Comparison of ENCODE assay signal across 7 cellular contexts in genomic region chr2:160421646-160422490, GRCh38.
DNase-seq lines count a peak whose midpoint lies in the region; ATAC-seq and TF ChIP-seq lines count a peak whose summit lies in the region.
"Not testable (repeated sequence)": the region's sequence is repeated elsewhere in the genome, so short reads cannot be mapped to it uniquely, and the experiment has no call there.

No MANE protein-coding gene starts in this region.

- H3K4me1 ChIP-seq in Loucy (ENCODE audit: insufficient read depth, low read length, poor library complexity, severe bottlenecking), result peaks cover 84% of the 10 kb centered on the region

- TF ChIP-seq CTCF in Loucy (conservative IDR thresholded peaks at IDR 0.05; ENCODE audit: low read length), result not testable (repeated sequence)

- not testable (repeated sequence) for H3K9me2 ChIP-seq in Loucy (replicated peaks; ENCODE audit: low read depth, low read length)

- peaks cover 29% of the 10 kb centered on the region for H3K36me3 Mint-ChIP-seq in T-helper 1 cell treated with Interleukin-12 subunit alpha and Interleukin-12 subunit beta and Interleukin-4 antibody, amounts not matched to agents 30 μg/mL and 1 μg/mL, for 36 hours (ENCODE audit: low read depth)
- H3K36me3 Mint-ChIP-seq in activated CD8-positive, alpha-beta T cell treated with anti-CD3 and anti-CD28 coated beads, Interleukin-2, amount 10 ng/mL, durations not matched to agents 7 days and 5 days (ENCODE audit: low read depth), result peaks cover 48% of the 10 kb centered on the region
- not testable (repeated sequence) for H3K36me3 Mint-ChIP-seq in activated naive CD4-positive, alpha-beta T cell treated with anti-CD3 and anti-CD28 coated beads, Interleukin-2, amount 50 U/mL, for 24 hours; effector memory CD8-positive, alpha-beta T cell (ENCODE audit: insufficient read depth)
- H3K36me3 Mint-ChIP-seq in stimulated activated effector memory CD8-positive, alpha-beta T cell treated with anti-CD3 and anti-CD28 coated beads, Interleukin-12 subunit alpha, Interleukin-12 subunit beta, amount 100 ng/mL, for 72 hours, result peaks cover 12% of the 10 kb centered on the region

- not testable (repeated sequence) for H4K20me1 ChIP-seq in Loucy (ENCODE audit: insufficient read depth, low read length, poor library complexity, severe bottlenecking)

- not testable (repeated sequence) for H3F3A ChIP-seq in Loucy (ENCODE audit: low read depth)

- H3K36me3 ChIP-seq in Loucy (ENCODE audit: insufficient read depth, low read length), result not testable (repeated sequence)

- not testable (repeated sequence) for H3K27me3 Mint-ChIP-seq in T-helper 1 cell treated with Interleukin-12 subunit alpha and Interleukin-12 subunit beta and Interleukin-4 antibody, amounts not matched to agents 30 μg/mL and 1 μg/mL, for 36 hours (ENCODE audit: low read depth); activated CD8-positive, alpha-beta T cell treated with anti-CD3 and anti-CD28 coated beads, Interleukin-2, amount 10 ng/mL, durations not matched to agents 7 days and 5 days (ENCODE audit: low read depth); activated naive CD4-positive, alpha-beta T cell treated with anti-CD3 and anti-CD28 coated beads, Interleukin-2, amount 50 U/mL, for 24 hours; effector memory CD8-positive, alpha-beta T cell

- H3K4me3 ChIP-seq in Loucy (ENCODE audit: low read length, poor library complexity, severe bottlenecking), result peak overlapping the region; percentile 67

- peak overlapping the region; percentile 62 for H3K9ac ChIP-seq in Loucy (ENCODE audit: low read depth, low read length, poor library complexity, severe bottlenecking)

- peak; percentile 61 for ATAC-seq in activated CD8-positive, alpha-beta T cell treated with anti-CD3 and anti-CD28 coated beads, Interleukin-2, amount 10 ng/mL, durations not matched to agents 7 days and 5 days
- peak; percentile 66 for ATAC-seq in effector memory CD8-positive, alpha-beta T cell (replicated peaks)
- peak; percentile 59 for ATAC-seq in stimulated activated effector memory CD8-positive, alpha-beta T cell treated with anti-CD3 and anti-CD28 coated beads, Interleukin-12 subunit alpha, Interleukin-12 subunit beta, amount 100 ng/mL, for 72 hours

- CTCF ChIA-PET in activated CD8-positive, alpha-beta T cell treated with anti-CD3 and anti-CD28 coated beads, Interleukin-2, amount 10 ng/mL, durations not matched to agents 7 days and 5 days (lab: Charles Lee), result interaction anchor here (0.7 to 2.1 kb wide), 3 partner anchors 10 to 832 kb away, joined by 3 to 7 read pairs (median 7); no protein-coding TSS in a partner anchor

- H2AFZ ChIP-seq in Loucy (ENCODE audit: low read length), result not testable (repeated sequence)

- H3K27me3 ChIP-seq in Loucy (ENCODE audit: insufficient read depth, low read length, poor library complexity, severe bottlenecking), result not testable (repeated sequence)

- peaks cover 39% of the 10 kb centered on the region for H3K79me2 ChIP-seq in Loucy (ENCODE audit: insufficient read depth, low read length)

- H3K9me3 Mint-ChIP-seq in T-helper 1 cell treated with Interleukin-12 subunit alpha and Interleukin-12 subunit beta and Interleukin-4 antibody, amounts not matched to agents 30 μg/mL and 1 μg/mL, for 36 hours; activated CD8-positive, alpha-beta T cell treated with anti-CD3 and anti-CD28 coated beads, Interleukin-2, amount 10 ng/mL, durations not matched to agents 7 days and 5 days (ENCODE audit: insufficient read depth); activated naive CD4-positive, alpha-beta T cell treated with anti-CD3 and anti-CD28 coated beads, Interleukin-2, amount 50 U/mL, for 24 hours; effector memory CD8-positive, alpha-beta T cell; stimulated activated effector memory CD8-positive, alpha-beta T cell treated with anti-CD3 and anti-CD28 coated beads, Interleukin-12 subunit alpha, Interleukin-12 subunit beta, amount 100 ng/mL, for 72 hours: not testable (repeated sequence)

- not testable (repeated sequence) for H3K9me3 ChIP-seq in Loucy (ENCODE audit: insufficient read depth, low read depth, low read length)

- H3K4me1 Mint-ChIP-seq in T-helper 1 cell treated with Interleukin-12 subunit alpha and Interleukin-12 subunit beta and Interleukin-4 antibody, amounts not matched to agents 30 μg/mL and 1 μg/mL, for 36 hours (ENCODE audit: low read depth), result peaks cover 42% of the 10 kb centered on the region
- H3K4me1 Mint-ChIP-seq in activated CD8-positive, alpha-beta T cell treated with anti-CD3 and anti-CD28 coated beads, Interleukin-2, amount 10 ng/mL, durations not matched to agents 7 days and 5 days (ENCODE audit: low read depth), result peaks cover 74% of the 10 kb centered on the region
- H3K4me1 Mint-ChIP-seq in activated naive CD4-positive, alpha-beta T cell treated with anti-CD3 and anti-CD28 coated beads, Interleukin-2, amount 50 U/mL, for 24 hours, result peaks cover 80% of the 10 kb centered on the region
- peaks cover 47 to 60% of the 10 kb centered on the region in 2 donors for H3K4me1 Mint-ChIP-seq in effector memory CD8-positive, alpha-beta T cell (ENCODE audit: low read depth in 2 of 2)
- H3K4me1 Mint-ChIP-seq in stimulated activated effector memory CD8-positive, alpha-beta T cell treated with anti-CD3 and anti-CD28 coated beads, Interleukin-12 subunit alpha, Interleukin-12 subunit beta, amount 100 ng/mL, for 72 hours, result peaks cover 67% of the 10 kb centered on the region

- H3K4me3 Mint-ChIP-seq in T-helper 1 cell treated with Interleukin-12 subunit alpha and Interleukin-12 subunit beta and Interleukin-4 antibody, amounts not matched to agents 30 μg/mL and 1 μg/mL, for 36 hours, result peak overlapping the region; percentile 44
- H3K4me3 Mint-ChIP-seq in activated CD8-positive, alpha-beta T cell treated with anti-CD3 and anti-CD28 coated beads, Interleukin-2, amount 10 ng/mL, durations not matched to agents 7 days and 5 days, result peak overlapping the region; percentile 44
- H3K4me3 Mint-ChIP-seq in activated naive CD4-positive, alpha-beta T cell treated with anti-CD3 and anti-CD28 coated beads, Interleukin-2, amount 50 U/mL, for 24 hours, result peak overlapping the region; percentile 62
- H3K4me3 Mint-ChIP-seq in effector memory CD8-positive, alpha-beta T cell, result peak overlapping the region; percentile 47 to 58
- H3K4me3 Mint-ChIP-seq in stimulated activated effector memory CD8-positive, alpha-beta T cell treated with anti-CD3 and anti-CD28 coated beads, Interleukin-12 subunit alpha, Interleukin-12 subunit beta, amount 100 ng/mL, for 72 hours, result peak overlapping the region; percentile 6

- DNase-seq in EH (ENCODE audit: low read depth), result peak; percentile 81
- DNase-seq in activated CD8-positive, alpha-beta T cell treated with anti-CD3 and anti-CD28 coated beads, Interleukin-2, amount 10 ng/mL, durations not matched to agents 7 days and 5 days, result peak; percentile 43
- DNase-seq in effector memory CD8-positive, alpha-beta T cell, result peak in 2 of 3 experiments; percentile 15 to 28
- DNase-seq in stimulated activated effector memory CD8-positive, alpha-beta T cell treated with anti-CD3 and anti-CD28 coated beads, Interleukin-12 subunit alpha, Interleukin-12 subunit beta, amount 100 ng/mL, for 72 hours (ENCODE audit: low spot score in 2 of 2), result not testable (repeated sequence)

- POLR2A ChIA-PET in activated CD8-positive, alpha-beta T cell treated with anti-CD3 and anti-CD28 coated beads, Interleukin-2, amount 10 ng/mL, durations not matched to agents 7 days and 5 days (lab: Charles Lee), result interaction anchor here (1.2 kb wide), 2 partner anchors 9 to 14 kb away, joined by 3 to 5 read pairs; no protein-coding TSS in a partner anchor

- H3K27ac Mint-ChIP-seq in T-helper 1 cell treated with Interleukin-12 subunit alpha and Interleukin-12 subunit beta and Interleukin-4 antibody, amounts not matched to agents 30 μg/mL and 1 μg/mL, for 36 hours, result peak overlapping the region; percentile 78
- H3K27ac Mint-ChIP-seq in activated CD8-positive, alpha-beta T cell treated with anti-CD3 and anti-CD28 coated beads, Interleukin-2, amount 10 ng/mL, durations not matched to agents 7 days and 5 days, result peak overlapping the region; percentile 85
- H3K27ac Mint-ChIP-seq in activated naive CD4-positive, alpha-beta T cell treated with anti-CD3 and anti-CD28 coated beads, Interleukin-2, amount 50 U/mL, for 24 hours, result peak overlapping the region; percentile 83
- peak overlapping the region; percentile 12 to 61 for H3K27ac Mint-ChIP-seq in effector memory CD8-positive, alpha-beta T cell
- peak overlapping the region; percentile 6 for H3K27ac Mint-ChIP-seq in stimulated activated effector memory CD8-positive, alpha-beta T cell treated with anti-CD3 and anti-CD28 coated beads, Interleukin-12 subunit alpha, Interleukin-12 subunit beta, amount 100 ng/mL, for 72 hours

- peak overlapping the region; percentile 73 for H3K4me2 ChIP-seq in Loucy (ENCODE audit: low read depth, low read length, poor library complexity, severe bottlenecking)

Comparison
In these comparisons a context has a peak if more than half of its experiments do, and no peak if none do; other contexts are left out.
1. H3K27ac Mint-ChIP-seq: peak in every context shown above with its lines; median percentile 85 in activated CD8-positive, alpha-beta T cell treated with anti-CD3 and anti-CD28 coated beads, Interleukin-2, amount 10 ng/mL, durations not matched to agents 7 days and 5 days; 83 in activated naive CD4-positive, alpha-beta T cell treated with anti-CD3 and anti-CD28 coated beads, Interleukin-2, amount 50 U/mL, for 24 hours; 78 in T-helper 1 cell treated with Interleukin-12 subunit alpha and Interleukin-12 subunit beta and Interleukin-4 antibody, amounts not matched to agents 30 μg/mL and 1 μg/mL, for 36 hours; 36 in effector memory CD8-positive, alpha-beta T cell; 6 in stimulated activated effector memory CD8-positive, alpha-beta T cell treated with anti-CD3 and anti-CD28 coated beads, Interleukin-12 subunit alpha, Interleukin-12 subunit beta, amount 100 ng/mL, for 72 hours.
2. H3K4me3 Mint-ChIP-seq: peak in every context shown above with its lines; median percentile 62 in activated naive CD4-positive, alpha-beta T cell treated with anti-CD3 and anti-CD28 coated beads, Interleukin-2, amount 50 U/mL, for 24 hours; 52 in effector memory CD8-positive, alpha-beta T cell; 44 in T-helper 1 cell treated with Interleukin-12 subunit alpha and Interleukin-12 subunit beta and Interleukin-4 antibody, amounts not matched to agents 30 μg/mL and 1 μg/mL, for 36 hours; 44 in activated CD8-positive, alpha-beta T cell treated with anti-CD3 and anti-CD28 coated beads, Interleukin-2, amount 10 ng/mL, durations not matched to agents 7 days and 5 days; 6 in stimulated activated effector memory CD8-positive, alpha-beta T cell treated with anti-CD3 and anti-CD28 coated beads, Interleukin-12 subunit alpha, Interleukin-12 subunit beta, amount 100 ng/mL, for 72 hours.